ENCODE assay signal across 8 cellular contexts in the genomic region with DNA sequence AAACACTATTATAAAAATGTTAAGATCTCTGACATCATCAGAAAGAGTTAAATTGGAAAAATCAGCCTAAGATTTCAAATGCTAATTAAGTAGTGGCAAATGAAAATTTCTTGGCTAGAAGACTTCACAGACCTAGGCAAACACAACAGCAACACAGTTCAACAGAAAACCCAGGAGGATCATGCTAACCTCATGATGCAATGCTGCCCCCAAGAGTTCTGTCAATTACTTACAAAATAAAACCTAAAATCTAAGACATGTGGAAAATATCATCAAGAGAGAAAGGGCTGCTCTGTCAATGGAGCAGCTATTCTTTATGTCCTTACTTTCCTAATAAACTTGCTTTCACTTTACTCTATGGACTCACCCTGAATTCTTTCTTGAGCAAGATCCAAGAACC. TPM values are rescaled to one million over a fixed set of nuclear protein-coding genes. Genes with fewer than 3 reads are reported as not detected.
DNase-seq lines count a peak whose midpoint lies in the region; ATAC-seq and TF ChIP-seq lines count a peak whose summit lies in the region.

No MANE protein-coding gene starts in this region.

- H3K4me1 ChIP-seq in breast epithelium: no peaks in the 10 kb centered on the region

- H3K4me3 Mint-ChIP-seq in MCF 10A (ENCODE audit: unreplicated experiment): no peak overlapping the region
- no peak overlapping the region for H3K4me3 Mint-ChIP-seq in activated naive CD4-positive, alpha-beta T cell treated with anti-CD3 and anti-CD28 coated beads for 36 hours

- H3K36me3 Mint-ChIP-seq in MCF 10A (ENCODE audit: insufficient read depth, unreplicated experiment): peaks cover 33% of the 10 kb centered on the region
- H3K36me3 Mint-ChIP-seq in activated naive CD4-positive, alpha-beta T cell treated with anti-CD3 and anti-CD28 coated beads for 36 hours (ENCODE audit: low read depth): no peaks in the 10 kb centered on the region

- no peak for TF ChIP-seq POLR2A in breast epithelium (IDR thresholded peaks at IDR 0.05)

- CTCF ChIA-PET in MCF 10A (lab: Yijun Ruan, JAX): interaction anchor here (0.6 to 4.7 kb wide), 12 partner anchors 10 to 1153 kb away, joined by 3 to 34 read pairs (median 4); partner anchors contain the start of gene S100G
- CTCF ChIA-PET in activated naive CD4-positive, alpha-beta T cell treated with anti-CD3 and anti-CD28 coated beads for 36 hours (lab: Charles Lee): interaction anchor here (1.9 kb wide), 1 partner anchor 234 kb away, joined by 5 read pairs; no protein-coding TSS in a partner anchor

- peaks cover 0 to 13% of the 10 kb centered on the region in 2 donors for H3K27me3 ChIP-seq in breast epithelium

- intact Hi-C loops in MCF 10A (cut with micrococcal nuclease) (loop anchor here (1.0 to 10.0 kb wide), 4 partner anchors 235 to 906 kb away; partner anchors contain the start of gene GRPR), breast epithelium (cut with DNase I; ENCODE audit: low total_unique reads) (no loop called here)
- intact Hi-C loops in activated naive CD4-positive, alpha-beta T cell treated with anti-CD3 and anti-CD28 coated beads for 36 hours (cut with micrococcal nuclease): loop anchor here (1.0 to 10.0 kb wide), 4 partner anchors 235 to 906 kb away; partner anchors contain the start of gene GRPR

- no peak overlapping the region for H3K4me3 ChIP-seq in breast epithelium

- no peaks in the 10 kb centered on the region for H3K4me1 Mint-ChIP-seq in MCF 10A (ENCODE audit: insufficient read depth, unreplicated experiment)
- no peaks in the 10 kb centered on the region for H3K4me1 Mint-ChIP-seq in activated naive CD4-positive, alpha-beta T cell treated with anti-CD3 and anti-CD28 coated beads for 36 hours (ENCODE audit: low read depth)

- BruUV-seq in MCF 10A (replicated peaks; lab: Mats Ljungman, UMichigan): no TSS peak

- POLR2A ChIA-PET in MCF 10A (lab: Yijun Ruan, JAX): no interaction called here

- H3K27ac ChIP-seq in breast epithelium: no peak overlapping the region

- no peak overlapping the region for H3K27ac Mint-ChIP-seq in MCF 10A (ENCODE audit: low read depth, unreplicated experiment)
- H3K27ac Mint-ChIP-seq in activated naive CD4-positive, alpha-beta T cell treated with anti-CD3 and anti-CD28 coated beads for 36 hours: no peak overlapping the region

- H3K9me3 Mint-ChIP-seq in MCF 10A (ENCODE audit: unreplicated experiment): no peaks in the 10 kb centered on the region
- no peaks in the 10 kb centered on the region for H3K9me3 Mint-ChIP-seq in activated naive CD4-positive, alpha-beta T cell treated with anti-CD3 and anti-CD28 coated beads for 36 hours

- DNase-seq in MCF 10A (ENCODE audit: unreplicated experiment) (peak; percentile 57), breast epithelium (ENCODE audit: low spot score in 2 of 2) (no peak), NCI-H1417 (lab: John Stamatoyannopoulos, UW) (peak in 2 of 3 experiments; percentile 40 to 79), iPS-NIHi7 (ENCODE audit: extremely low spot score) (peak; percentile 83)
- peak; percentile 45 for DNase-seq in activated naive CD4-positive, alpha-beta T cell treated with anti-CD3 and anti-CD28 coated beads for 36 hours
- no peak for DNase-seq in effector CD4-positive, alpha-beta T cell

- ATAC-seq in GM21717 (IDR thresholded peaks at IDR 0.05; ENCODE audit: unreplicated experiment): no peak
- ATAC-seq in HG02571 (IDR thresholded peaks at IDR 0.05; ENCODE audit: unreplicated experiment): no peak

- peaks cover 23% of the 10 kb centered on the region for H3K27me3 Mint-ChIP-seq in MCF 10A (ENCODE audit: insufficient read depth, unreplicated experiment)
- no peaks in the 10 kb centered on the region for H3K27me3 Mint-ChIP-seq in activated naive CD4-positive, alpha-beta T cell treated with anti-CD3 and anti-CD28 coated beads for 36 hours (ENCODE audit: low read depth)

- H3K9me3 ChIP-seq in breast epithelium: no peaks in the 10 kb centered on the region

- H3K36me3 ChIP-seq in breast epithelium: no peaks in the 10 kb centered on the region

- TF ChIP-seq CTCF in MCF 10A (IDR thresholded peaks at IDR 0.05; ENCODE audit: unreplicated experiment) (peak; percentile 45), breast epithelium (IDR thresholded peaks at IDR 0.05) (peak in 1 of 3 donors; percentile 22)

RNA-seq across cellular contexts. Expression of gene S100G, which starts 21.0 kb away (rescaled TPM):
- total RNA-seq in MCF 10A (2022): not detected in 2 replicates
- total RNA-seq in breast epithelium: 1 to 10 TPM in 1 of 3 donors, not detected in 2; 1.6 TPM
- not detected for total RNA-seq in activated naive CD4-positive, alpha-beta T cell treated with anti-CD3 and anti-CD28 coated beads for 36 hours

RNA-seq across cellular contexts. Expression of gene CTPS2, which starts 41.5 kb away (rescaled TPM):
- total RNA-seq in MCF 10A (2022) (5.3 and 5.5 TPM in 2 replicates), breast epithelium (10 to 100 TPM; 12.3 to 26.3 (median 21.0) TPM)
- total RNA-seq in activated naive CD4-positive, alpha-beta T cell treated with anti-CD3 and anti-CD28 coated beads for 36 hours: 1 to 10 TPM; 5.6 to 6.8 TPM

RNA-seq across cellular contexts. Expression of gene SYAP1, which starts 48.4 kb away (rescaled TPM):
- total RNA-seq in MCF 10A (2022) (37.0 and 40.0 TPM in 2 replicates), breast epithelium (10 to 100 TPM; 17.4 to 30.4 (median 26.2) TPM)
- total RNA-seq in activated naive CD4-positive, alpha-beta T cell treated with anti-CD3 and anti-CD28 coated beads for 36 hours: 10 to 100 TPM; 17.1 to 18.9 TPM

Comparison
In these comparisons a context has a peak if more than half of its experiments do, and no peak if none do; other contexts are left out.
1. DNase-seq: peak in MCF 10A (single experiment), NCI-H1417 (2 of 3), activated naive CD4-positive, alpha-beta T cell treated with anti-CD3 and anti-CD28 coated beads for 36 hours (single experiment) and iPS-NIHi7 (single experiment); none in breast epithelium (0 of 2) and effector CD4-positive, alpha-beta T cell (single experiment).